25 cellular contexts compared by ENCODE assay signal in the genomic region with DNA sequence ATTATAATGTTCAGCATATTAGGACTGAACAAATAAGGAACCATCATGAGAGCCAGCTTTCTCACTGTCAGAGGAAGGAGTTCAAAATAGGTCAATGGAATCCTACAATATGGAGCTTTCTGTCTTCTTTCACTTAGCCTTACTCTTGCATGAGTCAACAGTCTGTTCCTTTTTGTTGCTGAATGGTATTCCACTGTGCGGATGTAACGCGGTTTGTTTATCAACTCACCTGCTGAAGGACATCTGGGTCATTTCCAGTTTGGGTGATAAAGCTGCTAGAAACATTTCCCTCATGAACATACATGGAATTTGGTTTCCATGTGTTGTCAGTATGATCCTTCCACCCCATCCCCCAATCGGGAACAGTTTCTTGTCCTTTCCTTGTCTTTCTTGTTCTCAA.
"Had no signal": no experiment of that assay in that cellular context is flagged by ENCODE, and none has a peak within 500 bp of the region (broad histone marks: within the 10 kb centered on the region; RNA-seq: fewer than 3 reads in every experiment).

No MANE protein-coding gene starts in this region.

- H3K4me1 ChIP-seq: ascending aorta, left ventricle myocardium inferior had no signal

- H3K4me3 Mint-ChIP-seq: activated CD4-positive, alpha-beta memory T cell treated with anti-CD3 and anti-CD28 coated beads for 36 hours; activated CD4-positive, alpha-beta T cell treated with anti-CD3 and anti-CD28 coated beads, Interleukin-2, amount 10 ng/mL, durations not matched to agents 24 days and 14 days; activated naive CD4-positive, alpha-beta T cell treated with anti-CD3 and anti-CD28 coated beads, Interleukin-2, amount 10 ng/mL, durations not matched to agents 7 days and 5 days; activated naive CD8-positive, alpha-beta T cell treated with anti-CD3 and anti-CD28 coated beads, Interleukin-2, amount 10 ng/mL, durations not matched to agents 7 days and 5 days; activated T-cell treated with anti-CD3 and anti-CD28 coated beads, Interleukin-2, amount 50 U/mL, for 24 hours; nephron; T-helper 17 cell had no signal

- H3K4me1 Mint-ChIP-seq: activated naive CD4-positive, alpha-beta T cell treated with anti-CD3 and anti-CD28 coated beads, Interleukin-2, amount 10 ng/mL, durations not matched to agents 7 days and 5 days; nephron had no signal

- H3K36me3 ChIP-seq: ascending aorta, brain microvascular endothelial cell, left ventricle myocardium inferior, thoracic aorta had no signal

- FAIRE-seq: urothelium cell line had no signal

- H3K36me3 Mint-ChIP-seq: activated CD4-positive, alpha-beta memory T cell treated with anti-CD3 and anti-CD28 coated beads for 36 hours; activated naive CD4-positive, alpha-beta T cell treated with anti-CD3 and anti-CD28 coated beads, Interleukin-2, amount 10 ng/mL, durations not matched to agents 7 days and 5 days; activated naive CD8-positive, alpha-beta T cell treated with anti-CD3 and anti-CD28 coated beads, Interleukin-2, amount 10 ng/mL, durations not matched to agents 7 days and 5 days had no signal

- H3K27ac ChIP-seq: ascending aorta, brain microvascular endothelial cell, left ventricle myocardium inferior, thoracic aorta had no signal

- H3K9me3 Mint-ChIP-seq: activated CD4-positive, alpha-beta memory T cell treated with anti-CD3 and anti-CD28 coated beads for 36 hours; activated CD4-positive, alpha-beta T cell treated with anti-CD3 and anti-CD28 coated beads, Interleukin-2, amount 10 ng/mL, durations not matched to agents 24 days and 14 days; activated naive CD4-positive, alpha-beta T cell treated with anti-CD3 and anti-CD28 coated beads, Interleukin-2, amount 10 ng/mL, durations not matched to agents 7 days and 5 days; activated naive CD8-positive, alpha-beta T cell treated with anti-CD3 and anti-CD28 coated beads, Interleukin-2, amount 10 ng/mL, durations not matched to agents 7 days and 5 days; activated T-cell treated with anti-CD3 and anti-CD28 coated beads, Interleukin-2, amount 50 U/mL, for 24 hours; nephron had no signal

- H3K27ac Mint-ChIP-seq: activated CD4-positive, alpha-beta memory T cell treated with anti-CD3 and anti-CD28 coated beads for 36 hours; activated CD4-positive, alpha-beta T cell treated with anti-CD3 and anti-CD28 coated beads, Interleukin-2, amount 10 ng/mL, durations not matched to agents 24 days and 14 days; activated naive CD4-positive, alpha-beta T cell treated with anti-CD3 and anti-CD28 coated beads, Interleukin-2, amount 10 ng/mL, durations not matched to agents 7 days and 5 days; activated naive CD8-positive, alpha-beta T cell treated with anti-CD3 and anti-CD28 coated beads, Interleukin-2, amount 10 ng/mL, durations not matched to agents 7 days and 5 days; activated T-cell treated with anti-CD3 and anti-CD28 coated beads, Interleukin-2, amount 50 U/mL, for 24 hours; nephron; T-helper 17 cell had no signal

- H3K9me3 ChIP-seq: ascending aorta, left ventricle myocardium inferior, mucosa of descending colon, thoracic aorta had no signal

- DNase-seq: activated CD4-positive, alpha-beta memory T cell treated with anti-CD3 and anti-CD28 coated beads for 36 hours; activated CD4-positive, alpha-beta T cell treated with anti-CD3 and anti-CD28 coated beads, Interleukin-2, amount 10 ng/mL, durations not matched to agents 24 days and 14 days; activated CD4-positive, CD25-positive, alpha-beta regulatory T cell treated with anti-CD3 and anti-CD28 coated beads, Interleukin-2, amount 50 U/mL, for 72 hours; activated CD8-positive, alpha-beta memory T cell treated with anti-CD3 and anti-CD28 coated beads, Interleukin-2, amount 50 U/mL, for 48 hours; activated gamma-delta T cell; activated naive CD4-positive, alpha-beta T cell treated with anti-CD3 and anti-CD28 coated beads, Interleukin-2, amount 10 ng/mL, durations not matched to agents 7 days and 5 days; activated naive CD8-positive, alpha-beta T cell treated with anti-CD3 and anti-CD28 coated beads, Interleukin-2, amount 10 ng/mL, durations not matched to agents 7 days and 5 days; activated T-cell treated with anti-CD3 and anti-CD28 coated beads, Interleukin-2, amount 50 U/mL, for 24 hours; brain microvascular endothelial cell; foreskin fibroblast; hippocampal formation; left ventricle myocardium inferior; mucosa of descending colon; posterior cingulate gyrus; right cardiac atrium; stimulated activated CD4-positive, alpha-beta T cell treated with anti-CD3 and anti-CD28 coated beads, Interleukin-4, amount 100 ng/mL, for 1 hour; stimulated activated naive CD8-positive, alpha-beta T cell treated with anti-CD3 and anti-CD28 coated beads, Interleukin-15, Interleukin-2, amounts not matched to agents 100 U/mL and 50 U/mL, for 24 hours; T-helper 17 cell; T1000 had no signal

- H3K27me3 ChIP-seq: ascending aorta, brain microvascular endothelial cell had no signal

- H3K4me3 ChIP-seq: ascending aorta, left ventricle myocardium inferior, lung, mucosa of descending colon, thoracic aorta had no signal

- ATAC-seq: esophagus mucosa; mucosa of descending colon; right cardiac atrium; stimulated activated naive CD8-positive, alpha-beta T cell treated with anti-CD3 and anti-CD28 coated beads, Interleukin-15, Interleukin-2, amounts not matched to agents 100 U/mL and 50 U/mL, for 24 hours; T-helper 17 cell had no signal
